Comparison of ENCODE assay signal across 8 cellular contexts in genomic region chr17:78127888-78128615, GRCh38. TPM values are rescaled to one million over a fixed set of nuclear protein-coding genes. Genes with fewer than 3 reads are reported as not detected.
A peak's percentile ranks its signal among the peaks of the same experiment; 100 is the strongest.
DNase-seq lines count a peak whose midpoint lies in the region; ATAC-seq and TF ChIP-seq lines count a peak whose summit lies in the region.

No MANE protein-coding gene starts in this region.

- H3K27me3 ChIP-seq in GM23338 (ENCODE audit: insufficient read depth): peaks cover 17% of the 10 kb centered on the region
- H3K27me3 ChIP-seq in PC-9 (ENCODE audit: insufficient read depth, low read depth): no peaks in the 10 kb centered on the region
- H3K27me3 ChIP-seq in colonic mucosa: no peaks in the 10 kb centered on the region
- H3K27me3 ChIP-seq in transverse colon: peaks cover 16% of the 10 kb centered on the region

- no peak for TF ChIP-seq EP300 in transverse colon (IDR thresholded peaks at IDR 0.05; ENCODE audit: low read depth)

- in situ Hi-C loops in transverse colon (cut with MboI; ENCODE audit: low pct_ligation_motif_present in 1 of 4, low pct_unique_long_range_greater_than_20kb in 1 of 4, low sequenced_read_pairs in 3 of 4): no loop called here

- CTCF ChIA-PET in PC-9 (lab: Charles Lee): interaction anchor here (0.6 to 1.0 kb wide), 5 partner anchors 10 to 233 kb away, joined by 3 to 19 read pairs (median 5); no protein-coding TSS in a partner anchor

- H3K79me2 ChIP-seq in GM23338 (replicated peaks; ENCODE audit: insufficient read depth) (0 out of 2 replicates have a peak, but pooled peaks cover 5% of the 10 kb centered on the region), PC-9 (ENCODE audit: low read depth) (peaks cover 13% of the 10 kb centered on the region)

- H3K9ac ChIP-seq in colonic mucosa (ENCODE audit: low read depth in 2 of 2, low read length in 2 of 2): peak overlapping the region; percentile 88 to 89

- DNase-seq in GM23338 (ENCODE audit: low spot score) (peak; percentile 68), PC-9 (peak in 1 of 2 experiments; percentile 73), colonic mucosa (peak; percentile 63), lower leg skin (ENCODE audit: low spot score in 2 of 2) (peak in 1 of 2 donors; percentile 89), transverse colon (peak; percentile 51), retina (no peak), D341Med (ENCODE audit: low spot score) (no peak)

- peaks cover 26% of the 10 kb centered on the region for H3K27me3 Mint-ChIP-seq in GM23338 (ENCODE audit: insufficient read depth, low read depth, poor library complexity)

- no peaks in the 10 kb centered on the region for H4K20me1 ChIP-seq in GM23338 (replicated peaks; ENCODE audit: insufficient read depth)
- H4K20me1 ChIP-seq in PC-9 (ENCODE audit: insufficient read depth): no peaks in the 10 kb centered on the region

- peaks cover 20% of the 10 kb centered on the region for H3K4me1 Mint-ChIP-seq in GM23338

- H2AFZ ChIP-seq in GM23338 (peak overlapping the region; percentile 63; the same call in 1 of the 2 replicates), PC-9 (0 out of 2 replicates have a peak overlapping the region, but pooled peaks have one; percentile 52)

- intact Hi-C loops in PC-9 (cut with micrococcal nuclease; ENCODE audit: unreplicated experiment): loop anchor here (1.0 to 2.0 kb wide), 2 partner anchors 46 to 59 kb away; partner anchors contain the start of genes AFMID and TK1
- intact Hi-C loops in colonic mucosa (cut with DNase I): loop anchor here (5.0 kb wide), 1 partner anchor 44 kb away; no protein-coding TSS in a partner anchor
- intact Hi-C loops in lower leg skin (cut with DNase I; ENCODE audit: low total_unique reads): no loop called here
- intact Hi-C loops in transverse colon (cut with DNase I; ENCODE audit: low total_unique reads): no loop called here

- H3K9me3 ChIP-seq in PC-9 (ENCODE audit: insufficient read depth, low read depth) (no peaks in the 10 kb centered on the region), colonic mucosa (no peaks in the 10 kb centered on the region), transverse colon (no peaks in the 10 kb centered on the region)

- peaks cover 7% of the 10 kb centered on the region; the same call in 1 of the 2 replicates for H3F3A ChIP-seq in GM23338 (replicated peaks; ENCODE audit: low read depth)
- peaks cover 16% of the 10 kb centered on the region; the same call in 1 of the 2 replicates for H3F3A ChIP-seq in PC-9 (ENCODE audit: insufficient read depth, low read depth)

- TF ChIP-seq CTCF in GM23338 (conservative IDR thresholded peaks at IDR 0.05; ENCODE audit: low read depth in 2 of 2) (no peak), PC-9 (conservative IDR thresholded peaks at IDR 0.05) (no peak), colonic mucosa (IDR thresholded peaks at IDR 0.05) (no peak), lower leg skin (IDR thresholded peaks at IDR 0.05) (no peak), transverse colon (IDR thresholded peaks at IDR 0.05) (no peak)

- H3K9me2 ChIP-seq in GM23338 (ENCODE audit: insufficient read depth): no peaks in the 10 kb centered on the region
- no peaks in the 10 kb centered on the region for H3K9me2 ChIP-seq in PC-9 (ENCODE audit: insufficient read depth)

- no TSS peak for BruUV-seq in PC-9 (replicated peaks; lab: Mats Ljungman, UMichigan)

- H3K4me1 ChIP-seq in GM23338 (ENCODE audit: insufficient read depth) (peaks cover 34% of the 10 kb centered on the region), PC-9 (replicated peaks; ENCODE audit: insufficient read depth) (peaks cover 19% of the 10 kb centered on the region), colonic mucosa (peaks cover 31% of the 10 kb centered on the region), transverse colon (peaks cover 19 to 76% (median 50%) of the 10 kb centered on the region in 4 donors)

- ATAC-seq in GM23338 (peak; percentile 44), GM21390 (IDR thresholded peaks at IDR 0.05; ENCODE audit: unreplicated experiment) (no peak)

- 0 out of 2 replicates have a peak overlapping the region, but pooled peaks have one; percentile 8 for H3K27ac Mint-ChIP-seq in GM23338

- H3K27ac ChIP-seq in GM23338 (ENCODE audit: low read depth): peak overlapping the region; percentile 69; the same call in 1 of the 2 replicates
- peak overlapping the region; percentile 69 for H3K27ac ChIP-seq in PC-9
- peak overlapping the region; percentile 92 for H3K27ac ChIP-seq in colonic mucosa
- peak overlapping the region; percentile 88 to 91 (median 90) for H3K27ac ChIP-seq in transverse colon

- POLR2A ChIA-PET in PC-9 (lab: Charles Lee; ENCODE audit: unreplicated experiment): interaction anchor here (0.5 to 1.2 kb wide), 4 partner anchors 12 to 59 kb away, joined by 3 to 12 read pairs (median 6); partner anchors contain the start of gene TK1

- 1% methylated on average over 23 to 32 of the region's 46 CpGs for WGBS in lower leg skin, 2 donors
- WGBS in transverse colon (ENCODE audit: low coverage in 1 of 2), 2 donors: 8% methylated on average over 30 of the region's 46 CpGs; no CpG with 5 or more reads in 1 of the 2 donors

- H3K36me3 ChIP-seq in GM23338 (ENCODE audit: insufficient read depth) (0 out of 2 replicates have a peak, but pooled peaks cover 2% of the 10 kb centered on the region), PC-9 (ENCODE audit: low read depth) (no peaks in the 10 kb centered on the region), colonic mucosa (no peaks in the 10 kb centered on the region), transverse colon (no peaks in the 10 kb centered on the region)

- H3K4me2 ChIP-seq in GM23338 (peak overlapping the region; percentile 99), PC-9 (peak overlapping the region; percentile 96)

- no peaks in the 10 kb centered on the region for H3K9me3 Mint-ChIP-seq in GM23338

- H3K4me3 Mint-ChIP-seq in GM23338: peak overlapping the region; percentile 80

- H3K4me3 ChIP-seq in GM23338: peak overlapping the region; percentile 95
- peak overlapping the region; percentile 81 for H3K4me3 ChIP-seq in PC-9
- H3K4me3 ChIP-seq in colonic mucosa: peak overlapping the region; percentile 93
- peak overlapping the region; percentile 65 for H3K4me3 ChIP-seq in lower leg skin (ENCODE audit: low read depth, poor library complexity, severe bottlenecking)
- peak overlapping the region; percentile 64 to 86 (median 76) for H3K4me3 ChIP-seq in transverse colon

- H3K36me3 Mint-ChIP-seq in GM23338 (ENCODE audit: low read depth): peaks cover 10% of the 10 kb centered on the region

- no peak for TF ChIP-seq POLR2A in lower leg skin (IDR thresholded peaks at IDR 0.05)
- TF ChIP-seq POLR2A in transverse colon (IDR thresholded peaks at IDR 0.05): peak; percentile 85

TF ChIP-seq in GM23338, 12 proteins besides CTCF, POLR2A, EP300 and RAD21 (continues in another document):
- no peak for TF ChIP-seq STAT1 (IDR thresholded peaks at IDR 0.05; ENCODE audit: unreplicated experiment)
- no peak for TF ChIP-seq ETS1 (IDR thresholded peaks at IDR 0.05)

RNA-seq across cellular contexts. Expression of gene TMC6, which starts 0.5 kb away (rescaled TPM):
- total RNA-seq in GM23338 (2014; rRNA removed; shearing (Covaris generic)): 56.7 and 72.2 TPM in 2 replicates
- polyA plus RNA-seq in GM23338 (2016; fragmentation: Nextera tagmentation; extraction: Ambion mirVana): 50.0 and 53.3 TPM in 2 replicates
- 97.7 and 116 TPM in 2 replicates for total RNA-seq in PC-9 (2021)
- total RNA-seq in colonic mucosa: 100 to 1,000 TPM; 108 to 159 TPM
- total RNA-seq in lower leg skin: 10 to 100 TPM; 31.6 to 44.8 (median 39.0) TPM
- total RNA-seq in transverse colon: 100 to 1,000 TPM in 1 of 4 donors, 10 to 100 TPM in 3; 39.7 to 181 (median 68.0) TPM

RNA-seq across cellular contexts. Expression of gene TMC8, which starts 2.5 kb away (rescaled TPM):
- 1.2 and 2.2 TPM in 2 replicates for total RNA-seq in GM23338 (2014; rRNA removed; shearing (Covaris generic))
- 1.3 and 1.8 TPM in 2 replicates for polyA plus RNA-seq in GM23338 (2016; fragmentation: Nextera tagmentation; extraction: Ambion mirVana)
- 1.9 and 2.6 TPM in 2 replicates for total RNA-seq in PC-9 (2021)
- total RNA-seq in colonic mucosa: 1 to 10 TPM; 5.3 to 5.4 TPM
- total RNA-seq in lower leg skin: 1 to 10 TPM; 1.5 to 2.7 (median 1.7) TPM
- total RNA-seq in transverse colon: 10 to 100 TPM in 2 of 4 donors, 1 to 10 TPM in 2; 1.2 to 40.8 (median 9.8) TPM

RNA-seq across cellular contexts. Expression of gene C17orf99, which starts 18.1 kb away (rescaled TPM):
- total RNA-seq in GM23338 (2014; rRNA removed; shearing (Covaris generic)): not detected in 2 replicates
- polyA plus RNA-seq in GM23338 (2016; fragmentation: Nextera tagmentation; extraction: Ambion mirVana): not detected in 2 replicates
- total RNA-seq in PC-9 (2021) (not detected in 2 replicates), colonic mucosa (under 1 TPM in 1 of 2 donors, not detected in 1; 0.20 TPM), lower leg skin (1 to 10 TPM in 1 of 4 donors, under 1 TPM in 3; 0.42 to 1.6 (median 0.62) TPM), transverse colon (not detected)

RNA-seq across cellular contexts. Expression of gene SYNGR2, which starts 40.3 kb away (rescaled TPM):
- 33.0 and 61.6 TPM in 2 replicates for total RNA-seq in GM23338 (2014; rRNA removed; shearing (Covaris generic))
- 43.1 and 46.9 TPM in 2 replicates for polyA plus RNA-seq in GM23338 (2016; fragmentation: Nextera tagmentation; extraction: Ambion mirVana)
- total RNA-seq in PC-9 (2021) (91.9 and 95.0 TPM in 2 replicates), colonic mucosa (100 to 1,000 TPM; 256 to 395 TPM), lower leg skin (100 to 1,000 TPM in 3 of 4 donors, 10 to 100 TPM in 1; 97.9 to 169 (median 144) TPM), transverse colon (100 to 1,000 TPM; 102 to 121 (median 106) TPM)

RNA-seq across cellular contexts. Expression of gene TK1, which starts 58.8 kb away (rescaled TPM):
- total RNA-seq in GM23338 (2014; rRNA removed; shearing (Covaris generic)): 83.7 and 84.4 TPM in 2 replicates
- 74.5 and 74.6 TPM in 2 replicates for polyA plus RNA-seq in GM23338 (2016; fragmentation: Nextera tagmentation; extraction: Ambion mirVana)
- total RNA-seq in PC-9 (2021) (137 and 147 TPM in 2 replicates), colonic mucosa (100 to 1,000 TPM in 1 of 2 donors, 10 to 100 TPM in 1; 37.7 to 135 TPM), lower leg skin (1 to 10 TPM; 1.7 to 4.1 (median 2.9) TPM), transverse colon (10 to 100 TPM in 1 of 4 donors, 1 to 10 TPM in 3; 7.4 to 27.9 (median 9.4) TPM)

Comparison
In these comparisons a context has a peak if more than half of its experiments do, and no peak if none do; other contexts are left out.
1. DNase-seq: peak in GM23338 (single experiment), colonic mucosa (single experiment) and transverse colon (single experiment); none in retina (single experiment) and D341Med (single experiment).
2. intact Hi-C loops: an anchor here in PC-9 (1.0 to 2.0 kb wide) and colonic mucosa (5.0 kb wide); none called in lower leg skin and transverse colon.
3. Peak in every context shown above with its lines, with median percentiles within 50 percentile points of each other: H3K27ac ChIP-seq and H3K4me3 ChIP-seq.